Comparison of ENCODE assay signal across 17 cellular contexts in genomic region chr9:94619012-94619411, GRCh38. TPM values are rescaled to one million over a fixed set of nuclear protein-coding genes. Genes with fewer than 3 reads are reported as not detected.
DNase-seq lines count a peak whose midpoint lies in the region; ATAC-seq and TF ChIP-seq lines count a peak whose summit lies in the region.
"Had no signal": no experiment of that assay in that cellular context is flagged by ENCODE, and none has a peak within 500 bp of the region (broad histone marks: within the 10 kb centered on the region; RNA-seq: fewer than 3 reads in every experiment).

No MANE protein-coding gene starts in this region.

- H3K4me1 Mint-ChIP-seq in mesothelial cell of epicardium (peaks cover 14% of the 10 kb centered on the region), type B pancreatic cell (ENCODE audit: unreplicated experiment) (peaks cover 9% of the 10 kb centered on the region)
- H3K4me1 Mint-ChIP-seq in stimulated activated naive B cell treated with anti-CD40 and anti-IgM and Interleukin-4, amounts not matched to agents 10 μg/mL and 1 μg/mL and 100 μg/mL, for 72 hours = no peaks in the 10 kb centered on the region
- H3K4me1 Mint-ChIP-seq: H9, IgD-negative memory B cell had no signal

- TF ChIP-seq CTCF in ascending aorta (IDR thresholded peaks at IDR 0.05) (no peak), mesothelial cell of epicardium (IDR thresholded peaks at IDR 0.05; ENCODE audit: unreplicated experiment) (no peak), type B pancreatic cell (conservative IDR thresholded peaks at IDR 0.05) (no peak)

- H3K27ac Mint-ChIP-seq in mesothelial cell of epicardium (peak overlapping the region; percentile 45), type B pancreatic cell (peak overlapping the region; percentile 94)
- no peak overlapping the region for H3K27ac Mint-ChIP-seq in stimulated activated naive B cell treated with anti-CD40 and anti-IgM and Interleukin-4, amounts not matched to agents 10 μg/mL and 1 μg/mL and 100 μg/mL, for 72 hours
- H3K27ac Mint-ChIP-seq: CD4-positive, CD25-positive, alpha-beta regulatory T cell; H9; IgD-negative memory B cell had no signal

- DNase-seq in AG20443 (ENCODE audit: low spot score) (peak; percentile 20), ascending aorta (ENCODE audit: low spot score in 2 of 2) (no peak), mesothelial cell of epicardium (ENCODE audit: low spot score in 2 of 2, unreplicated experiment in 2 of 2) (no peak), type B pancreatic cell (ENCODE audit: extremely low spot score, unreplicated experiment) (no peak), NCI-H1694 treated with DMSO at 0.1 percent for 48 hours (lab: John Stamatoyannopoulos, UW) (no peak)
- DNase-seq in stimulated activated naive B cell treated with anti-CD40 and anti-IgM and Interleukin-4, amounts not matched to agents 10 μg/mL and 1 μg/mL and 100 μg/mL, for 72 hours = no peak
- DNase-seq: BE2C; C1 segment of cervical spinal cord; Caco-2; CD4-positive, CD25-positive, alpha-beta regulatory T cell; GDM1; H9 had no signal

- no peaks in the 10 kb centered on the region for H3K9me3 ChIP-seq in ascending aorta
- H3K9me3 ChIP-seq: BE2C, Caco-2 had no signal

- no peak overlapping the region for H3K4me3 Mint-ChIP-seq in mesothelial cell of epicardium
- peak overlapping the region; percentile 48 for H3K4me3 Mint-ChIP-seq in type B pancreatic cell
- no peak overlapping the region for H3K4me3 Mint-ChIP-seq in stimulated activated naive B cell treated with anti-CD40 and anti-IgM and Interleukin-4, amounts not matched to agents 10 μg/mL and 1 μg/mL and 100 μg/mL, for 72 hours
- H3K4me3 Mint-ChIP-seq: CD4-positive, CD25-positive, alpha-beta regulatory T cell; H9; IgD-negative memory B cell had no signal

- H3K27me3 ChIP-seq in ascending aorta = no peaks in the 10 kb centered on the region
- H3K27me3 ChIP-seq: BE2C had no signal

- intact Hi-C loops in ascending aorta (cut with DNase I) = no loop called here

- peak overlapping the region; percentile 37 to 39 for H3K27ac ChIP-seq in ascending aorta

- no peaks in the 10 kb centered on the region for H3K36me3 ChIP-seq in ascending aorta
- H3K36me3 ChIP-seq: BE2C had no signal

- ATAC-seq in stimulated activated naive B cell treated with anti-CD40 and anti-IgM and Interleukin-4, amounts not matched to agents 10 μg/mL and 1 μg/mL and 100 μg/mL, for 72 hours (replicated peaks) = no peak
- no peak for ATAC-seq in GM19452 (IDR thresholded peaks at IDR 0.05; ENCODE audit: unreplicated experiment)
- ATAC-seq: HepG2 had no signal

- H3K36me3 Mint-ChIP-seq in mesothelial cell of epicardium = no peaks in the 10 kb centered on the region
- H3K36me3 Mint-ChIP-seq in type B pancreatic cell = no peaks in the 10 kb centered on the region
- peaks cover 0 to 3% of the 10 kb centered on the region in 2 donors for H3K36me3 Mint-ChIP-seq in stimulated activated naive B cell treated with anti-CD40 and anti-IgM and Interleukin-4, amounts not matched to agents 10 μg/mL and 1 μg/mL and 100 μg/mL, for 72 hours
- H3K36me3 Mint-ChIP-seq: IgD-negative memory B cell had no signal

- H3K27me3 Mint-ChIP-seq in mesothelial cell of epicardium (ENCODE audit: low read depth) = no peaks in the 10 kb centered on the region
- no peaks in the 10 kb centered on the region for H3K27me3 Mint-ChIP-seq in type B pancreatic cell
- peaks cover 0 to 7% of the 10 kb centered on the region in 2 donors for H3K27me3 Mint-ChIP-seq in stimulated activated naive B cell treated with anti-CD40 and anti-IgM and Interleukin-4, amounts not matched to agents 10 μg/mL and 1 μg/mL and 100 μg/mL, for 72 hours
- H3K27me3 Mint-ChIP-seq: CD4-positive, CD25-positive, alpha-beta regulatory T cell had no signal

- H3K9me3 Mint-ChIP-seq in mesothelial cell of epicardium (no peaks in the 10 kb centered on the region), type B pancreatic cell (peaks cover 4% of the 10 kb centered on the region)
- H3K9me3 Mint-ChIP-seq in stimulated activated naive B cell treated with anti-CD40 and anti-IgM and Interleukin-4, amounts not matched to agents 10 μg/mL and 1 μg/mL and 100 μg/mL, for 72 hours = no peaks in the 10 kb centered on the region
- H3K9me3 Mint-ChIP-seq: CD4-positive, CD25-positive, alpha-beta regulatory T cell; H9; IgD-negative memory B cell had no signal

- H3K4me1 ChIP-seq in ascending aorta = peaks cover 0 to 4% of the 10 kb centered on the region in 2 donors
- H3K4me1 ChIP-seq: BE2C, Caco-2 had no signal

- H3K4me3 ChIP-seq in ascending aorta = no peak overlapping the region

RNA-seq across cellular contexts. Expression of gene FBP1, which starts 20.3 kb away (rescaled TPM):
- 4.8 TPM for total RNA-seq in ascending aorta
- 5.3 to 6.5 TPM (median 5.9 TPM) in 3 replicates for total RNA-seq in mesothelial cell of epicardium
- 25.9 and 35.9 TPM in 2 replicates for total RNA-seq in type B pancreatic cell (ENCODE audit: low replicate concordance)

RNA-seq across cellular contexts. Expression of gene FBP2, which starts 25.4 kb away (rescaled TPM):
- not detected for total RNA-seq in ascending aorta
- total RNA-seq in mesothelial cell of epicardium = not detected in 3 replicates
- total RNA-seq in type B pancreatic cell (ENCODE audit: low replicate concordance) = not detected in 2 replicates
- total RNA-seq: A172; Caco-2; CD4-positive, CD25-positive, alpha-beta regulatory T cell; H1; H9; HepG2 had no signal
